17 cellular contexts compared by ENCODE assay signal in the genomic region with DNA sequence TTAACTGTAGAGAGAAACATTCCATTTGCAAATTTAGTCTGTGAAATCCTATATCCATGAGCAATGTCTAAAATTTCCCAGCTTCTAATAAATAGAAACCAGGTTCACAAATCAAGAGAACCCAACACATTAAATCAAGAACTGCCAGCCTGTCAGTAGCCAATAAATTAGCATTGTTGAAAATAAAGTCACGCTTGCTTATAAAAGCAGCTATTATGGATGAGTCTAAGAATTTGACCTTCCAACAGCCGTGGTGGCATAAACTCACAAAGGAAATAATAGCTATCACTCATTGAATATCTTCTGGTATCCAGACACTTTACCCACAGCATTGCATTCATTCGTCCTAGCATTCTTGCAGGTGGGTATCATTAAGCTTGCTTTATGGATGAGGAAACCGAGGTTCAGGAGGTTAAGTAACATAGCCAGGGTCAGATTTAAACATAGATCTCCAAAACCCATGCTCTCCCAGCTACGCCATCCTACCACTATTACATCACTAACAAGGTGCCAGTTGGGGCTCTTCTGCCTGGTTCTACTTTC.
"Had no signal": no experiment of that assay in that cellular context is flagged by ENCODE, and none has a peak within 500 bp of the region (broad histone marks: within the 10 kb centered on the region; RNA-seq: fewer than 3 reads in every experiment).

No MANE protein-coding gene starts in this region.

- H3K36me3 ChIP-seq: colonic mucosa, esophagus squamous epithelium, heart left ventricle, right atrium auricular region, sigmoid colon had no signal

- H3K9me3 ChIP-seq: colonic mucosa, esophagus squamous epithelium, heart left ventricle, mucosa of descending colon, right atrium auricular region had no signal

- H3K4me3 ChIP-seq: colonic mucosa, esophagus squamous epithelium, heart left ventricle, mucosa of descending colon, right atrium auricular region, sigmoid colon had no signal

- H3K27me3 ChIP-seq: colonic mucosa, right atrium auricular region, sigmoid colon had no signal

- H3K4me1 ChIP-seq: colonic mucosa, esophagus squamous epithelium, heart left ventricle, right atrium auricular region, sigmoid colon had no signal

- DNase-seq: colonic mucosa; dermis blood vessel endothelial cell; esophagus squamous epithelium; foreskin fibroblast; heart left ventricle; hippocampal formation; mammary epithelial cell; mucosa of descending colon; naive thymus-derived CD8-positive, alpha-beta T cell; posterior cingulate gyrus; sigmoid colon; small intestine; stimulated activated CD4-positive, alpha-beta T cell treated with anti-CD3 and anti-CD28 coated beads, Interleukin-12 subunit alpha, Interleukin-12 subunit beta, amount 100 ng/mL, for 4 hours; stimulated activated naive CD4-positive, alpha-beta T cell had no signal

- ATAC-seq: heart left ventricle; left lobe of liver; mucosa of descending colon; naive thymus-derived CD8-positive, alpha-beta T cell had no signal

- H3K27ac ChIP-seq: colonic mucosa, esophagus squamous epithelium, heart left ventricle, right atrium auricular region, sigmoid colon had no signal

- FAIRE-seq: islet of Langerhans, small intestine had no signal
